ENCODE assay signal across 9 cellular contexts in the genomic region with DNA sequence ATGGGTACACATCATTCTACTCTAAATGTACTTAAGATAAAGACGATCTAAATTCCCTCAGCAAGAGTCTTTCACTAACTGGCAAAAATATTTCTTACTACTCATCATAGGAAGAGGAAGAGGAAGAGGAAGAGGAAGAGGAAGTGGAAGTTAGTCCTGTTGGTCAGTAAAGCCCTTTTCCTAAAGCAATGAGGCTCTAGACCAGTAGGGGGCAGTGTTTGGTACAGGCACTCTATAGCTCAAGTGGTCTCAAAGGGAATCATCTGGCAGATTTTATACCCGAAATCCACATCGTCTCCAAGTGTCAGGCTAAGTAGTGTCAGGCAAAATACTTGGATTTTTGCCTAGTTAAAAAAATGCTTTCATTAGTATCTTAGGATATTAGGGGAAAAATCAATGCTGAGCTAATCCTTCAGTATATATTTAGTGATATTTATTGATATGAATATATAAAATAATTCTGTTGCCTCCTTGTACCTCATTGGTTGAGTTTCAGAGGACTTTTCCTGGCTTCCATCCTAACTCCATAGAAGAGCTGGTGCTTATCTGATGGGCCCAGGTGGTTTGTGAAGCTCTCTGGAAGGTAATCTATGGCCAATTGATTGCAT. TPM values are rescaled to one million over a fixed set of nuclear protein-coding genes. Genes with fewer than 3 reads are reported as not detected.
DNase-seq lines count a peak whose midpoint lies in the region; ATAC-seq and TF ChIP-seq lines count a peak whose summit lies in the region.
"Had no signal": no experiment of that assay in that cellular context is flagged by ENCODE, and none has a peak within 500 bp of the region (broad histone marks: within the 10 kb centered on the region; RNA-seq: fewer than 3 reads in every experiment).

No MANE protein-coding gene starts in this region.

- H3K36me3 Mint-ChIP-seq in Caco-2 (ENCODE audit: insufficient read depth, unreplicated experiment) = no peaks in the 10 kb centered on the region
- H3K36me3 Mint-ChIP-seq in HFFc6 (ENCODE audit: low read depth) = peaks cover 74% of the 10 kb centered on the region
- no peaks in the 10 kb centered on the region for H3K36me3 Mint-ChIP-seq in stimulated activated effector memory CD8-positive, alpha-beta T cell treated with anti-CD3 and anti-CD28 coated beads, Interleukin-12 subunit alpha, Interleukin-12 subunit beta, amount 100 ng/mL, for 72 hours

- ATAC-seq in SK-N-SH treated with all-trans-retinoic acid at 6 μM for 48 hours = peak; percentile 36
- no peak for ATAC-seq in HG03039 (IDR thresholded peaks at IDR 0.05; ENCODE audit: unreplicated experiment)
- no peak for ATAC-seq in stimulated activated effector memory CD8-positive, alpha-beta T cell treated with anti-CD3 and anti-CD28 coated beads, Interleukin-12 subunit alpha, Interleukin-12 subunit beta, amount 100 ng/mL, for 72 hours
- ATAC-seq in HG02852 (IDR thresholded peaks at IDR 0.05; ENCODE audit: unreplicated experiment) = no peak

- H3K27ac Mint-ChIP-seq in Caco-2 (ENCODE audit: unreplicated experiment) = no peak overlapping the region
- H3K27ac Mint-ChIP-seq in HFFc6 = peak overlapping the region; percentile 72
- no peak overlapping the region for H3K27ac Mint-ChIP-seq in stimulated activated effector memory CD8-positive, alpha-beta T cell treated with anti-CD3 and anti-CD28 coated beads, Interleukin-12 subunit alpha, Interleukin-12 subunit beta, amount 100 ng/mL, for 72 hours

- H3K27me3 Mint-ChIP-seq in Caco-2 (ENCODE audit: insufficient read depth, unreplicated experiment) (peaks cover 26% of the 10 kb centered on the region), HFFc6 (ENCODE audit: insufficient read depth) (peaks cover 6% of the 10 kb centered on the region; the same call in 1 of the 2 replicates)

- H3K9me3 ChIP-seq in Caco-2 (no peaks in the 10 kb centered on the region), right atrium auricular region (no peaks in the 10 kb centered on the region)

- peak in 1 of 2 experiments; percentile 53 for DNase-seq in Caco-2
- peak; percentile 48 for DNase-seq in HFFc6
- no peak for DNase-seq in right atrium auricular region (ENCODE audit: low spot score)
- DNase-seq in substantia nigra (lab: John Stamatoyannopoulos, UW) = peak in 26 of 49 donors; percentile 4 to 58 (median 34)
- no peak for DNase-seq in stimulated activated effector memory CD8-positive, alpha-beta T cell treated with anti-CD3 and anti-CD28 coated beads, Interleukin-12 subunit alpha, Interleukin-12 subunit beta, amount 100 ng/mL, for 72 hours (ENCODE audit: low spot score in 2 of 2)

- H3K9me3 Mint-ChIP-seq in Caco-2 (ENCODE audit: unreplicated experiment) (no peaks in the 10 kb centered on the region), HFFc6 (no peaks in the 10 kb centered on the region)
- peaks cover 2% of the 10 kb centered on the region for H3K9me3 Mint-ChIP-seq in stimulated activated effector memory CD8-positive, alpha-beta T cell treated with anti-CD3 and anti-CD28 coated beads, Interleukin-12 subunit alpha, Interleukin-12 subunit beta, amount 100 ng/mL, for 72 hours

- no peaks in the 10 kb centered on the region for H3K36me3 ChIP-seq in Caco-2 (ENCODE audit: control insufficient read depth, insufficient read depth, low read length)
- H3K36me3 ChIP-seq in right atrium auricular region = no peaks in the 10 kb centered on the region

- H3K4me3 Mint-ChIP-seq in Caco-2 (ENCODE audit: unreplicated experiment) (no peak overlapping the region), HFFc6 (peak overlapping the region; percentile 4; the same call in 1 of the 2 replicates)
- H3K4me3 Mint-ChIP-seq in stimulated activated effector memory CD8-positive, alpha-beta T cell treated with anti-CD3 and anti-CD28 coated beads, Interleukin-12 subunit alpha, Interleukin-12 subunit beta, amount 100 ng/mL, for 72 hours = no peak overlapping the region
- H3K4me3 Mint-ChIP-seq: IgD-negative memory B cell had no signal

- peaks cover 2% of the 10 kb centered on the region for H3K27me3 ChIP-seq in Caco-2 (replicated peaks; ENCODE audit: control insufficient read depth, insufficient read depth, low read length)
- H3K27me3 ChIP-seq in right atrium auricular region = no peaks in the 10 kb centered on the region

- H3K4me1 ChIP-seq in Caco-2 = no peaks in the 10 kb centered on the region
- peaks cover 0 to 23% of the 10 kb centered on the region in 2 donors for H3K4me1 ChIP-seq in right atrium auricular region

- CTCF ChIA-PET in Caco-2 (lab: Charles Lee) = interaction anchor here (0.7 kb wide), 1 partner anchor 94 kb away, joined by 4 read pairs; no protein-coding TSS in a partner anchor

- intact Hi-C loops in Caco-2 (cut with micrococcal nuclease; ENCODE audit: unreplicated experiment) = loop anchor here (2.0 kb wide), 1 partner anchor 95 kb away; no protein-coding TSS in a partner anchor

- peak overlapping the region; percentile 33 to 75 for H3K27ac ChIP-seq in right atrium auricular region
- H3K27ac ChIP-seq in substantia nigra (ENCODE audit: low read depth, low read length, poor library complexity, severe bottlenecking) = no peak overlapping the region

- H3K4me3 ChIP-seq in Caco-2 (ENCODE audit: low read depth, low read length) = no peak overlapping the region
- no peak overlapping the region for H3K4me3 ChIP-seq in right atrium auricular region

- POLR2A ChIA-PET in Caco-2 (lab: Charles Lee) = no interaction called here

- no TSS peak for BruUV-seq in Caco-2 (replicated peaks; lab: Mats Ljungman, UMichigan)

- H3K4me1 Mint-ChIP-seq in Caco-2 (ENCODE audit: low read depth, unreplicated experiment) = no peaks in the 10 kb centered on the region
- peaks cover 25% of the 10 kb centered on the region for H3K4me1 Mint-ChIP-seq in HFFc6 (ENCODE audit: low read depth)
- H3K4me1 Mint-ChIP-seq in stimulated activated effector memory CD8-positive, alpha-beta T cell treated with anti-CD3 and anti-CD28 coated beads, Interleukin-12 subunit alpha, Interleukin-12 subunit beta, amount 100 ng/mL, for 72 hours = no peaks in the 10 kb centered on the region
- H3K4me1 Mint-ChIP-seq: IgD-negative memory B cell had no signal

- peak; percentile 54 to 64 for TF ChIP-seq CTCF in Caco-2 (IDR thresholded peaks at IDR 0.05; ENCODE audit: insufficient read depth in 1 of 2, low read depth in 1 of 2, low read length in 1 of 2, severe bottlenecking in 1 of 2, unreplicated experiment in 1 of 2)
- TF ChIP-seq CTCF in HFFc6 (IDR thresholded peaks at IDR 0.05) = peak; percentile 89
- TF ChIP-seq CTCF in right atrium auricular region (IDR thresholded peaks at IDR 0.05) = peak; percentile 22 to 62

TF ChIP-seq in SK-N-SH treated with all-trans-retinoic acid at 6 μM for 48 hours, 23 proteins besides CTCF, POLR2A, EP300 and RAD21 (continues in another document):
- TF ChIP-seq, protein P1, sequence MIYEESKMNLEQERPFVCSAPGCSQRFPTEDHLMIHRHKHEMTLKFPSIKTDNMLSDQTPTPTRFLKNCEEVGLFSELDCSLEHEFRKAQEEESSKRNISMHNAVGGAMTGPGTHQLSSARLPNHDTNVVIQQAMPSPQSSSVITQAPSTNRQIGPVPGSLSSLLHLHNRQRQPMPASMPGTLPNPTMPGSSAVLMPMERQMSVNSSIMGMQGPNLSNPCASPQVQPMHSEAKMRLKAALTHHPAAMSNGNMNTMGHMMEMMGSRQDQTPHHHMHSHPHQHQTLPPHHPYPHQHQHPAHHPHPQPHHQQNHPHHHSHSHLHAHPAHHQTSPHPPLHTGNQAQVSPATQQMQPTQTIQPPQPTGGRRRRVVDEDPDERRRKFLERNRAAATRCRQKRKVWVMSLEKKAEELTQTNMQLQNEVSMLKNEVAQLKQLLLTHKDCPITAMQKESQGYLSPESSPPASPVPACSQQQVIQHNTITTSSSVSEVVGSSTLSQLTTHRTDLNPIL (CRISPR knock-in tag; IDR thresholded peaks at IDR 0.05; ENCODE audit: low read depth) = no peak
- TF ChIP-seq ZNF8 (CRISPR knock-in tag; IDR thresholded peaks at IDR 0.05) (no peak), TOX (CRISPR knock-in tag; IDR thresholded peaks at IDR 0.05; ENCODE audit: borderline replicate concordance) (no peak), BACH2 (CRISPR knock-in tag; IDR thresholded peaks at IDR 0.05; ENCODE audit: borderline replicate concordance) (no peak), ZC3H10 (CRISPR knock-in tag; IDR thresholded peaks at IDR 0.05) (no peak), ESRRG (CRISPR knock-in tag; IDR thresholded peaks at IDR 0.05) (no peak), ZFP30 (CRISPR knock-in tag; IDR thresholded peaks at IDR 0.05) (no peak), SNAI2 (CRISPR knock-in tag; IDR thresholded peaks at IDR 0.05) (no peak)
- TF ChIP-seq, protein P2, sequence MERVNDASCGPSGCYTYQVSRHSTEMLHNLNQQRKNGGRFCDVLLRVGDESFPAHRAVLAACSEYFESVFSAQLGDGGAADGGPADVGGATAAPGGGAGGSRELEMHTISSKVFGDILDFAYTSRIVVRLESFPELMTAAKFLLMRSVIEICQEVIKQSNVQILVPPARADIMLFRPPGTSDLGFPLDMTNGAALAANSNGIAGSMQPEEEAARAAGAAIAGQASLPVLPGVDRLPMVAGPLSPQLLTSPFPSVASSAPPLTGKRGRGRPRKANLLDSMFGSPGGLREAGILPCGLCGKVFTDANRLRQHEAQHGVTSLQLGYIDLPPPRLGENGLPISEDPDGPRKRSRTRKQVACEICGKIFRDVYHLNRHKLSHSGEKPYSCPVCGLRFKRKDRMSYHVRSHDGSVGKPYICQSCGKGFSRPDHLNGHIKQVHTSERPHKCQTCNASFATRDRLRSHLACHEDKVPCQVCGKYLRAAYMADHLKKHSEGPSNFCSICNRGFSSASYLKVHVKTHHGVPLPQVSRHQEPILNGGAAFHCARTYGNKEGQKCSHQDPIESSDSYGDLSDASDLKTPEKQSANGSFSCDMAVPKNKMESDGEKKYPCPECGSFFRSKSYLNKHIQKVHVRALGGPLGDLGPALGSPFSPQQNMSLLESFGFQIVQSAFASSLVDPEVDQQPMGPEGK (CRISPR knock-in tag; IDR thresholded peaks at IDR 0.05; ENCODE audit: borderline replicate concordance) = no peak
- TF ChIP-seq, protein P3, sequence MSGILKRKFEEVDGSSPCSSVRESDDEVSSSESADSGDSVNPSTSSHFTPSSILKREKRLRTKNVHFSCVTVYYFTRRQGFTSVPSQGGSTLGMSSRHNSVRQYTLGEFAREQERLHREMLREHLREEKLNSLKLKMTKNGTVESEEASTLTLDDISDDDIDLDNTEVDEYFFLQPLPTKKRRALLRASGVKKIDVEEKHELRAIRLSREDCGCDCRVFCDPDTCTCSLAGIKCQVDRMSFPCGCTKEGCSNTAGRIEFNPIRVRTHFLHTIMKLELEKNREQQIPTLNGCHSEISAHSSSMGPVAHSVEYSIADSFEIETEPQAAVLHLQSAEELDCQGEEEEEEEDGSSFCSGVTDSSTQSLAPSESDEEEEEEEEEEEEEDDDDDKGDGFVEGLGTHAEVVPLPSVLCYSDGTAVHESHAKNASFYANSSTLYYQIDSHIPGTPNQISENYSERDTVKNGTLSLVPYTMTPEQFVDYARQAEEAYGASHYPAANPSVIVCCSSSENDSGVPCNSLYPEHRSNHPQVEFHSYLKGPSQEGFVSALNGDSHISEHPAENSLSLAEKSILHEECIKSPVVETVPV (CRISPR knock-in tag; IDR thresholded peaks at IDR 0.05) = no peak

RNA-seq across cellular contexts. Expression of a gene that starts 7.7 kb away (rescaled TPM):
- total RNA-seq in Caco-2 (2022) = not detected in 2 replicates
- 1 to 10 TPM in 5 of 6 experiments, under 1 TPM in 1; 0.85 to 1.6 (median 1.2) TPM for total RNA-seq in HFFc6 (2021; fragmentation: NEBNext Ultra II Directional; extraction: Animal tissue kit (Norgen Biotek cat#: 25700))
- 1 to 10 TPM; 1.1 to 1.2 TPM for total RNA-seq in right atrium auricular region

Comparison
In these comparisons a context has a peak if more than half of its experiments do, and no peak if none do; other contexts are left out.
1. DNase-seq: peak in HFFc6 (single experiment) and substantia nigra (26 of 49); none in right atrium auricular region (single experiment) and stimulated activated effector memory CD8-positive, alpha-beta T cell treated with anti-CD3 and anti-CD28 coated beads, Interleukin-12 subunit alpha, Interleukin-12 subunit beta, amount 100 ng/mL, for 72 hours (0 of 2).
2. Peak in every context shown above with its lines, with median percentiles within 50 percentile points of each other: CTCF ChIP-seq.